ENCODE assay signal across 8 cellular contexts in genomic region chr2:17517481-17518211, GRCh38. TPM values are rescaled to one million over a fixed set of nuclear protein-coding genes. Genes with fewer than 3 reads are reported as not detected.
DNase-seq lines count a peak whose midpoint lies in the region; ATAC-seq and TF ChIP-seq lines count a peak whose summit lies in the region.

No MANE protein-coding gene starts in this region.

- DNase-seq in retina (no peak), DMS 273 (lab: John Stamatoyannopoulos, UW; ENCODE audit: unreplicated experiment) (no peak), NCI-H69 (lab: John Stamatoyannopoulos, UW) (no peak), NCI-H1930 (lab: John Stamatoyannopoulos, UW) (no peak)

- no peak for TF ChIP-seq EP300 in neural cell (conservative IDR thresholded peaks at IDR 0.05; ENCODE audit: poor library complexity, severe bottlenecking)

- H3K9me2 ChIP-seq in neural cell (ENCODE audit: insufficient read depth, low read length) = no peaks in the 10 kb centered on the region

- no peak overlapping the region for H3K4me2 ChIP-seq in neural cell (ENCODE audit: low read length)

- no peaks in the 10 kb centered on the region for H3K79me2 ChIP-seq in neural cell (replicated peaks; ENCODE audit: insufficient read depth, low read length)

- peak overlapping the region; percentile 11 for H2AFZ ChIP-seq in neural cell (ENCODE audit: low read depth, low read length)

- no peaks in the 10 kb centered on the region for H3K27me3 ChIP-seq in neural cell (ENCODE audit: insufficient read depth, low read depth, low read length)

- H3F3A ChIP-seq in neural cell (ENCODE audit: insufficient read depth, low read length, poor library complexity, severe bottlenecking) = no peaks in the 10 kb centered on the region

- no peaks in the 10 kb centered on the region for H3K36me3 ChIP-seq in neural cell (ENCODE audit: insufficient read depth, low read length)

- no peak for TF ChIP-seq RAD21 in neural cell (conservative IDR thresholded peaks at IDR 0.05)

- no peaks in the 10 kb centered on the region for H4K20me1 ChIP-seq in neural cell (ENCODE audit: insufficient read depth)

- H3K27ac ChIP-seq in cingulate gyrus (ENCODE audit: low read depth, low read length) (peak overlapping the region; percentile 54), neural cell (ENCODE audit: low read length) (no peak overlapping the region)

- peak overlapping the region; percentile 61 for H3K4me3 ChIP-seq in neural cell (ENCODE audit: low read length)

- peak overlapping the region; percentile 28 for H3K9ac ChIP-seq in neural cell (ENCODE audit: low read length)

- ATAC-seq in GM19438 (IDR thresholded peaks at IDR 0.05; ENCODE audit: low read depth, unreplicated experiment) = peak; percentile 30
- ATAC-seq in HG03280 (IDR thresholded peaks at IDR 0.05; ENCODE audit: unreplicated experiment) = peak; percentile 27

- no peaks in the 10 kb centered on the region for H3K9me3 ChIP-seq in neural cell (ENCODE audit: low read length)

- no peak for TF ChIP-seq CTCF in neural cell (IDR thresholded peaks at IDR 0.05; ENCODE audit: poor library complexity, severe bottlenecking)

TF ChIP-seq in neural cell, 6 proteins besides CTCF, POLR2A, EP300 and RAD21:
- TF ChIP-seq MXI1 (conservative IDR thresholded peaks at IDR 0.05; ENCODE audit: poor library complexity, severe bottlenecking) (no peak), POLR2AphosphoS5 (IDR thresholded peaks at IDR 0.05) (no peak), SMC3 (conservative IDR thresholded peaks at IDR 0.05; ENCODE audit: poor library complexity) (no peak), EZH2 (IDR thresholded peaks at IDR 0.05; ENCODE audit: borderline replicate concordance, insufficient read depth, low read length, poor library complexity, severe bottlenecking) (no peak)

RNA-seq across cellular contexts. Expression of gene RAD51AP2, which starts 0.6 kb away (rescaled TPM):
- polyA plus RNA-seq in neural cell = 0.54 and 0.62 TPM in 2 replicates
- 0.81 and 0.97 TPM in 2 replicates for polyA minus RNA-seq in neural cell

RNA-seq across cellular contexts. Expression of gene VSNL1, which starts 22.9 kb away (rescaled TPM):
- polyA plus RNA-seq in neural cell = 64.1 and 69.7 TPM in 2 replicates
- polyA minus RNA-seq in neural cell = 46.3 and 58.2 TPM in 2 replicates
